ENCODE assay signal across 12 cellular contexts in genomic region chr11:46216040-46216764, GRCh38.
DNase-seq lines count a peak whose midpoint lies in the region; ATAC-seq, FAIRE-seq and TF ChIP-seq lines count a peak whose summit lies in the region.
"Had no signal": no experiment of that assay in that cellular context is flagged by ENCODE, and none has a peak within 500 bp of the region (broad histone marks: within the 10 kb centered on the region; RNA-seq: fewer than 3 reads in every experiment).

No MANE protein-coding gene starts in this region.

- ATAC-seq in HG03442 (IDR thresholded peaks at IDR 0.05; ENCODE audit: unreplicated experiment) (peak; percentile 45), K562 (peak; percentile 68), HG02642 (IDR thresholded peaks at IDR 0.05; ENCODE audit: poor library complexity, unreplicated experiment) (no peak), GM18858 (IDR thresholded peaks at IDR 0.05; ENCODE audit: unreplicated experiment) (no peak)

- no peak for TF ChIP-seq CTCF in K562 (IDR thresholded peaks at IDR 0.05 in 2 of 3, conservative IDR thresholded peaks at IDR 0.05 in 1 of 3; ENCODE audit: insufficient read depth in 2 of 3, low read depth in 1 of 3, low read length in 3 of 3)

- no peaks in the 10 kb centered on the region for H3K79me2 ChIP-seq in K562 (ENCODE audit: control insufficient read depth, insufficient read depth, low read length)

- H3K36me3 ChIP-seq in K562 (ENCODE audit: control insufficient read depth, insufficient read depth, low read length) (no peaks in the 10 kb centered on the region), mucosa of rectum (ENCODE audit: control insufficient read depth in 2 of 2, insufficient read depth in 2 of 2, low read length in 2 of 2) (no peaks in the 10 kb centered on the region)
- H3K36me3 ChIP-seq in effector memory CD4-positive, alpha-beta T cell (ENCODE audit: control insufficient read depth, insufficient read depth, low read length): no peaks in the 10 kb centered on the region
- H3K36me3 ChIP-seq: tibial artery had no signal

- in situ Hi-C loops in K562 (cut with MboI): no loop called here

- H3K27me3 ChIP-seq in K562 (ENCODE audit: control insufficient read depth in 2 of 2, insufficient read depth in 2 of 2, low read length in 2 of 2) (no peaks in the 10 kb centered on the region), mucosa of rectum (ENCODE audit: control insufficient read depth in 2 of 2, insufficient read depth in 2 of 2, low read length in 2 of 2) (no peaks in the 10 kb centered on the region)
- H3K27me3 ChIP-seq in effector memory CD4-positive, alpha-beta T cell (replicated peaks; ENCODE audit: control insufficient read depth, insufficient read depth, low read length, poor library complexity, severe bottlenecking): no peaks in the 10 kb centered on the region

- FAIRE-seq in K562 (lab: Jason Lieb, UNC): no peak

- peak overlapping the region; percentile 62 to 82; a peak in 3 of 4 replicates for H3K9ac ChIP-seq in K562 (ENCODE audit: insufficient read depth in 1 of 2, low read depth in 2 of 2, low read length in 2 of 2)
- peak overlapping the region; percentile 35 to 60 for H3K9ac ChIP-seq in mucosa of rectum (ENCODE audit: low read depth in 1 of 2, low read length in 2 of 2)

- no peaks in the 10 kb centered on the region for H4K20me1 ChIP-seq in K562 (replicated peaks; ENCODE audit: control insufficient read depth, insufficient read depth, low read length)

- CTCF ChIA-PET in K562 (lab: Yijun Ruan, JAX; ENCODE audit: low intra/inter-chr PET ratio): no interaction called here

- intact Hi-C loops in K562 (cut with micrococcal nuclease): no loop called here

- 0 out of 4 replicates have a peak, but pooled peaks of 1 of the 2 experiments have one; percentile 16 for TF ChIP-seq RAD21 in K562 (CRISPR knock-in tag; conservative IDR thresholded peaks at IDR 0.05 in 1 of 2, IDR thresholded peaks at IDR 0.05 in 1 of 2)

- H3K4me3 ChIP-seq in K562 (peak overlapping the region; percentile 18; the same call in 1 of the 2 replicates), mucosa of rectum (ENCODE audit: low read length in 2 of 2) (peak overlapping the region; percentile 38 to 73)
- no peak overlapping the region for H3K4me3 ChIP-seq in effector memory CD4-positive, alpha-beta T cell (ENCODE audit: insufficient read depth, low read depth, low read length, poor library complexity, severe bottlenecking)

- no peak for TF ChIP-seq POLR2A in K562 (conservative IDR thresholded peaks at IDR 0.05)

- no peaks in the 10 kb centered on the region for H3K9me1 ChIP-seq in K562 (ENCODE audit: control insufficient read depth, insufficient read depth, low read length)

- no peaks in the 10 kb centered on the region for H3K9me3 ChIP-seq in K562 (replicated peaks; ENCODE audit: control insufficient read depth, insufficient read depth, low read depth, low read length)
- no peaks in the 10 kb centered on the region for H3K9me3 ChIP-seq in mucosa of rectum (ENCODE audit: control insufficient read depth in 2 of 2, low read length in 2 of 2)
- no peaks in the 10 kb centered on the region for H3K9me3 ChIP-seq in effector memory CD4-positive, alpha-beta T cell (ENCODE audit: control insufficient read depth, low read length)
- H3K9me3 ChIP-seq: tibial artery had no signal

- H3K4me1 ChIP-seq in K562 (replicated peaks in 1 of 2; ENCODE audit: control insufficient read depth in 2 of 2, insufficient read depth in 2 of 2, low read length in 2 of 2) (peaks cover 3 to 15% of the 10 kb centered on the region in 2 experiments; a peak in 3 of 5 replicates), mucosa of rectum (ENCODE audit: control insufficient read depth in 2 of 2, insufficient read depth in 2 of 2, low read length in 2 of 2) (peaks cover 0 to 2% of the 10 kb centered on the region in 2 donors)
- H3K4me1 ChIP-seq in effector memory CD4-positive, alpha-beta T cell (ENCODE audit: control insufficient read depth, insufficient read depth, low read length, poor library complexity, severe bottlenecking): no peaks in the 10 kb centered on the region
- H3K4me1 ChIP-seq: tibial artery had no signal

- POLR2A ChIA-PET in K562 (lab: Yijun Ruan, JAX): interaction anchor here (1.5 kb wide), 1 partner anchor 9 kb away, joined by 6 read pairs; no protein-coding TSS in a partner anchor

- WGBS in K562 (ENCODE audit: insufficient coverage, low coverage, missing lambda C conversion rate): 24% methylated on average over 9 of the region's 10 CpGs

- DNase-seq in CD1c-positive myeloid dendritic cell (ENCODE audit: extremely low spot score): peak; percentile 36
- DNase-seq in K562 (ENCODE audit: extremely low read depth in 1 of 4, low spot score in 3 of 4): no peak
- DNase-seq in effector memory CD4-positive, alpha-beta T cell: no peak
- no peak for DNase-seq in T-helper 9 cell
- DNase-seq: COR-L47, NCI-H2171 treated with DMSO at 0.1 percent for 48 hours, SW 1271, tibial artery had no signal

- TF ChIP-seq EP300 in K562 (IDR thresholded peaks at IDR 0.05; ENCODE audit: low read length): no peak

- no TSS peak for BruUV-seq in K562 (replicated peaks; lab: Mats Ljungman, UMichigan)

- H3K4me2 ChIP-seq in K562 (ENCODE audit: insufficient read depth, low read length): peak overlapping the region; percentile 66

- peak overlapping the region; percentile 96 for H2AFZ ChIP-seq in K562 (ENCODE audit: low read depth, low read length)

- peak overlapping the region; percentile 41; the same call in 1 of the 3 replicates for H3K27ac ChIP-seq in K562 (ENCODE audit: extremely low read depth, low read depth, low read length)
- H3K27ac ChIP-seq in mucosa of rectum (ENCODE audit: low read depth in 2 of 2, low read length in 2 of 2): no peak overlapping the region
- H3K27ac ChIP-seq in effector memory CD4-positive, alpha-beta T cell (ENCODE audit: insufficient read depth, low read length, poor library complexity, severe bottlenecking): no peak overlapping the region
- H3K27ac ChIP-seq: tibial artery had no signal

TF ChIP-seq in K562, 482 proteins besides CTCF, POLR2A, EP300 and RAD21 (continues in another document):
- TF ChIP-seq MAZ (CRISPR knock-in tag; conservative IDR thresholded peaks at IDR 0.05 in 1 of 2, IDR thresholded peaks at IDR 0.05 in 1 of 2) (peak in 1 of 2 experiments; percentile 37; a peak in 1 of 4 replicates), ELF1 (tag; IDR thresholded peaks at IDR 0.05) (peak; percentile 57; the same call in 1 of the 2 replicates), BCL6 (CRISPR knock-in tag; IDR thresholded peaks at IDR 0.05) (0 out of 2 replicates have a peak, but pooled peaks have one; percentile 12), U2AF2 (optimal IDR thresholded peaks at IDR 0.05; ENCODE audit: low read depth, low read length) (no peak), CXXC5 (CRISPR knock-in tag; IDR thresholded peaks at IDR 0.05) (peak; percentile 27; the same call in 1 of the 2 replicates), SMAD4 (CRISPR knock-in tag; conservative IDR thresholded peaks at IDR 0.05) (0 out of 2 replicates have a peak, but pooled peaks have one; percentile 31), ZNF766 (CRISPR knock-in tag; conservative IDR thresholded peaks at IDR 0.05) (0 out of 2 replicates have a peak, but pooled peaks have one; percentile 35)
- TF ChIP-seq, protein P1, sequence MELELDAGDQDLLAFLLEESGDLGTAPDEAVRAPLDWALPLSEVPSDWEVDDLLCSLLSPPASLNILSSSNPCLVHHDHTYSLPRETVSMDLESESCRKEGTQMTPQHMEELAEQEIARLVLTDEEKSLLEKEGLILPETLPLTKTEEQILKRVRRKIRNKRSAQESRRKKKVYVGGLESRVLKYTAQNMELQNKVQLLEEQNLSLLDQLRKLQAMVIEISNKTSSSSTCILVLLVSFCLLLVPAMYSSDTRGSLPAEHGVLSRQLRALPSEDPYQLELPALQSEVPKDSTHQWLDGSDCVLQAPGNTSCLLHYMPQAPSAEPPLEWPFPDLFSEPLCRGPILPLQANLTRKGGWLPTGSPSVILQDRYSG (tag; conservative IDR thresholded peaks at IDR 0.05; ENCODE audit: low read depth): 0 out of 2 replicates have a peak, but pooled peaks have one; percentile 48
- TF ChIP-seq, protein P2, sequence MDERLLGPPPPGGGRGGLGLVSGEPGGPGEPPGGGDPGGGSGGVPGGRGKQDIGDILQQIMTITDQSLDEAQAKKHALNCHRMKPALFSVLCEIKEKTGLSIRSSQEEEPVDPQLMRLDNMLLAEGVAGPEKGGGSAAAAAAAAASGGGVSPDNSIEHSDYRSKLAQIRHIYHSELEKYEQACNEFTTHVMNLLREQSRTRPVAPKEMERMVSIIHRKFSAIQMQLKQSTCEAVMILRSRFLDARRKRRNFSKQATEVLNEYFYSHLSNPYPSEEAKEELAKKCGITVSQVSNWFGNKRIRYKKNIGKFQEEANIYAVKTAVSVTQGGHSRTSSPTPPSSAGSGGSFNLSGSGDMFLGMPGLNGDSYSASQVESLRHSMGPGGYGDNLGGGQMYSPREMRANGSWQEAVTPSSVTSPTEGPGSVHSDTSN (CRISPR knock-in tag; IDR thresholded peaks at IDR 0.05; ENCODE audit: low read depth): no peak
- TF ChIP-seq, protein P2 (tag; conservative IDR thresholded peaks at IDR 0.05; ENCODE audit: low read depth): 0 out of 2 replicates have a peak, but pooled peaks have one; percentile 19

Comparison
In these comparisons a context has a peak if more than half of its experiments do, and no peak if none do; other contexts are left out.
1. ATAC-seq: peak in HG03442 (single experiment) and K562 (single experiment); none in HG02642 (single experiment) and GM18858 (single experiment).